22 cellular contexts compared by ENCODE assay signal in the genomic region with DNA sequence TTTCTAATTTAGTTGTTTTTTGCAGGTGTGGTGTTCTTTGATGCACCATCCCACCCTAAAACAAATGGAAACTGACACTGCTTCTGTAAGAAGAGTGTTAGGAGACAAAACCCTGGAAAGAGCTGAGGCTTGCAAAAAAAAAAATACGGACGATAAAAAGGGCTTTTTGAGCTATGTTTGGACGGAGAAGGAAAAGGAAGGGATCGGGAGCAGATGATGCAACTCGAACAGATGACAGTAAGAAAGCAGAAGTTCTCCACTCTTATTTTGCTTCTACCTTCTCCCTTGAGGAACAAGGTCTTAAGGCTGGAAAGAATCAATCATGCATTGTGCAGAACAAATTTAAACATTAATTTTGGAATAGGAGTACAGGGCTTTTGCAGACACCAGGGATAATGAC.
DNase-seq lines count a peak whose midpoint lies in the region; ATAC-seq and TF ChIP-seq lines count a peak whose summit lies in the region.
"Had no signal": no experiment of that assay in that cellular context is flagged by ENCODE, and none has a peak within 500 bp of the region (broad histone marks: within the 10 kb centered on the region; RNA-seq: fewer than 3 reads in every experiment).

No MANE protein-coding gene starts in this region.

- H3K9me3 Mint-ChIP-seq in activated CD4-positive, alpha-beta memory T cell treated with anti-CD3 and anti-CD28 coated beads, Interleukin-2, amount 10 ng/mL, durations not matched to agents 7 days and 5 days, result peaks cover 5% of the 10 kb centered on the region
- H3K9me3 Mint-ChIP-seq: CD14-positive monocyte had no signal

- H3K36me3 Mint-ChIP-seq in activated CD4-positive, alpha-beta memory T cell treated with anti-CD3 and anti-CD28 coated beads, Interleukin-2, amount 10 ng/mL, durations not matched to agents 7 days and 5 days (ENCODE audit: low read depth), result no peaks in the 10 kb centered on the region
- H3K36me3 Mint-ChIP-seq: CD14-positive monocyte had no signal

- H3K4me1 Mint-ChIP-seq in activated CD4-positive, alpha-beta memory T cell treated with anti-CD3 and anti-CD28 coated beads, Interleukin-2, amount 10 ng/mL, durations not matched to agents 7 days and 5 days, result no peaks in the 10 kb centered on the region
- H3K4me1 Mint-ChIP-seq: B cell, IgD-negative memory B cell had no signal

- no peak for TF ChIP-seq POLR2A in NB4 (IDR thresholded peaks at IDR 0.05; ENCODE audit: extremely low read depth, insufficient read length)

- H3K4me1 ChIP-seq in BLaER1 treated with 17β-estradiol and CSF1 and Interleukin-3, amounts not matched to agents 10 nM and 100 nM, result peaks cover 0 to 72% (median 4%) of the 10 kb centered on the region in 10 experiments; a peak in 10 of 20 replicates

- H3K4me2 ChIP-seq in BLaER1 treated with 17β-estradiol and CSF1 and Interleukin-3, amounts not matched to agents 10 nM and 100 nM, result peak overlapping the region in 6 of 11 experiments; percentile 18 to 88 (median 72); a peak in 11 of 22 replicates

- H3K27ac Mint-ChIP-seq in activated CD4-positive, alpha-beta memory T cell treated with anti-CD3 and anti-CD28 coated beads, Interleukin-2, amount 10 ng/mL, durations not matched to agents 7 days and 5 days, result no peak overlapping the region
- H3K27ac Mint-ChIP-seq: B cell, CD14-positive monocyte, IgD-negative memory B cell had no signal

- POLR2A ChIA-PET in activated CD4-positive, alpha-beta memory T cell treated with anti-CD3 and anti-CD28 coated beads, Interleukin-2, amount 10 ng/mL, durations not matched to agents 7 days and 5 days (lab: Charles Lee), result interaction anchor here (1.0 kb wide), 1 partner anchor 12 kb away, joined by 3 read pairs; no protein-coding TSS in a partner anchor

- H3K27ac ChIP-seq in BLaER1 treated with 17β-estradiol and CSF1 and Interleukin-3, amounts not matched to agents 10 nM and 100 nM, result peak overlapping the region in 2 of 11 experiments; percentile 35 to 36; a peak in 3 of 22 replicates
- H3K27ac ChIP-seq: HL-60 had no signal

- H3K9me3 ChIP-seq in BLaER1 treated with 17β-estradiol and CSF1 and Interleukin-3, amounts not matched to agents 10 nM and 100 nM (replicated peaks in 1 of 11), result no peaks in the 10 kb centered on the region

- no peak for TF ChIP-seq CTCF in NB4 (IDR thresholded peaks at IDR 0.05; ENCODE audit: low read depth, low read length)

- no peak overlapping the region for H3K4me3 Mint-ChIP-seq in activated CD4-positive, alpha-beta memory T cell treated with anti-CD3 and anti-CD28 coated beads, Interleukin-2, amount 10 ng/mL, durations not matched to agents 7 days and 5 days
- H3K4me3 Mint-ChIP-seq: B cell, IgD-negative memory B cell had no signal

- H4K20me1 ChIP-seq in BLaER1 treated with 17β-estradiol and CSF1 and Interleukin-3, amounts not matched to agents 10 nM and 100 nM, result no peaks in the 10 kb centered on the region

- no peak overlapping the region; a peak in 2 of 20 replicates for H3K4me3 ChIP-seq in BLaER1 treated with 17β-estradiol and CSF1 and Interleukin-3, amounts not matched to agents 10 nM and 100 nM
- H3K4me3 ChIP-seq in NB4 (ENCODE audit: low read depth, low read length), result no peak overlapping the region

- H3K27me3 Mint-ChIP-seq in activated CD4-positive, alpha-beta memory T cell treated with anti-CD3 and anti-CD28 coated beads, Interleukin-2, amount 10 ng/mL, durations not matched to agents 7 days and 5 days, result no peaks in the 10 kb centered on the region

- CTCF ChIA-PET in activated CD4-positive, alpha-beta memory T cell treated with anti-CD3 and anti-CD28 coated beads, Interleukin-2, amount 10 ng/mL, durations not matched to agents 7 days and 5 days (lab: Charles Lee), result no interaction called here

- no peaks in the 10 kb centered on the region for H3K27me3 ChIP-seq in BLaER1 treated with 17β-estradiol and CSF1 and Interleukin-3, amounts not matched to agents 10 nM and 100 nM

- no peaks in the 10 kb centered on the region for H3K36me3 ChIP-seq in BLaER1 treated with 17β-estradiol and CSF1 and Interleukin-3, amounts not matched to agents 10 nM and 100 nM

- no peak for ATAC-seq in HG03432 (IDR thresholded peaks at IDR 0.05; ENCODE audit: unreplicated experiment)

- DNase-seq in KBM-7 (peak; percentile 27), NB4 (ENCODE audit: low read depth) (peak; percentile 6), pons (ENCODE audit: low spot score) (peak; percentile 63), LoVo (ENCODE audit: low spot score) (no peak)
- DNase-seq in activated CD4-positive, alpha-beta memory T cell treated with anti-CD3 and anti-CD28 coated beads, Interleukin-2, amount 10 ng/mL, durations not matched to agents 7 days and 5 days, result no peak
- DNase-seq: Calu3, DMS79 treated with DMSO at 0.1 percent for 48 hours, GF-D8, HCEC 1CT, NCI-H1092, NCI-H1417 treated with DMSO at 0.1 percent for 48 hours, NCI-H1694 treated with DMSO at 0.1 percent for 48 hours, NCI-H2081, NCI-H2227 treated with DMSO at 0.1 percent for 48 hours, NCI-H526 treated with DMSO at 0.1 percent for 48 hours, T-helper 1 cell had no signal

- in situ Hi-C loops in KBM-7 (cut with MboI; ENCODE audit: low pct_unique_long_range_greater_than_20kb, low sequenced_read_pairs), result no loop called here

- H3K9ac ChIP-seq in BLaER1 treated with 17β-estradiol and CSF1 and Interleukin-3, amounts not matched to agents 10 nM and 100 nM, result no peak overlapping the region

Comparison
In these comparisons a context has a peak if more than half of its experiments do, and no peak if none do; other contexts are left out.
1. DNase-seq: peak in KBM-7 (single experiment), NB4 (single experiment) and pons (single experiment); none in activated CD4-positive, alpha-beta memory T cell treated with anti-CD3 and anti-CD28 coated beads, Interleukin-2, amount 10 ng/mL, durations not matched to agents 7 days and 5 days (single experiment) and LoVo (single experiment).